Comparison of ENCODE assay signal across 10 cellular contexts in genomic region chr11:102171101-102171500, GRCh38.
DNase-seq lines count a peak whose midpoint lies in the region; ATAC-seq, FAIRE-seq and TF ChIP-seq lines count a peak whose summit lies in the region.
"Had no signal": no experiment of that assay in that cellular context is flagged by ENCODE, and none has a peak within 500 bp of the region (broad histone marks: within the 10 kb centered on the region; RNA-seq: fewer than 3 reads in every experiment).

No MANE protein-coding gene starts in this region.

- no peak for TF ChIP-seq CTCF in chondrocyte (IDR thresholded peaks at IDR 0.05)
- no peak for TF ChIP-seq CTCF in suprapubic skin (IDR thresholded peaks at IDR 0.05)

- no peaks in the 10 kb centered on the region for H3K27me3 Mint-ChIP-seq in chondrocyte (ENCODE audit: low read depth)

- H3K9me3 Mint-ChIP-seq in chondrocyte (ENCODE audit: low read depth), result no peaks in the 10 kb centered on the region

- no peak for TF ChIP-seq POLR2A in suprapubic skin (IDR thresholded peaks at IDR 0.05)

- peak; percentile 43 for FAIRE-seq in islet of Langerhans (lab: Jason Lieb, UNC)

- H3K9me3 ChIP-seq in suprapubic skin, result no peaks in the 10 kb centered on the region
- H3K9me3 ChIP-seq: neutrophil had no signal

- H3K27ac Mint-ChIP-seq in chondrocyte (ENCODE audit: unreplicated experiment), result peak overlapping the region; percentile 96

- H3K36me3 Mint-ChIP-seq in chondrocyte (ENCODE audit: low read depth), result peaks cover 6% of the 10 kb centered on the region

- DNase-seq in HT-29 (ENCODE audit: low spot score) (peak; percentile 34), chondrocyte (ENCODE audit: low spot score) (no peak), suprapubic skin (ENCODE audit: low spot score in 2 of 2) (no peak), NCI-H526 (lab: John Stamatoyannopoulos, UW) (no peak), NCI-H1694 (lab: John Stamatoyannopoulos, UW) (no peak)
- DNase-seq: activated T-cell treated with anti-CD3 and anti-CD28 coated beads, Interleukin-2, amount 50 U/mL, for 1 hour had no signal

- H3K27ac ChIP-seq in suprapubic skin, result peak overlapping the region; percentile 69
- H3K27ac ChIP-seq: neutrophil had no signal

- H3K4me3 Mint-ChIP-seq in chondrocyte (ENCODE audit: unreplicated experiment), result peak overlapping the region; percentile 5

- no peaks in the 10 kb centered on the region for H3K27me3 ChIP-seq in suprapubic skin

- H3K4me3 ChIP-seq in suprapubic skin, result no peak overlapping the region

- H3K4me1 Mint-ChIP-seq in chondrocyte (ENCODE audit: low read depth), result peaks cover 45% of the 10 kb centered on the region

- no peak for TF ChIP-seq EP300 in suprapubic skin (IDR thresholded peaks at IDR 0.05)

- H3K36me3 ChIP-seq in suprapubic skin, result peaks cover 13% of the 10 kb centered on the region
- H3K36me3 ChIP-seq: neutrophil had no signal

- peaks cover 28% of the 10 kb centered on the region for H3K4me1 ChIP-seq in suprapubic skin

- no peak for ATAC-seq in HG02623 (IDR thresholded peaks at IDR 0.05; ENCODE audit: unreplicated experiment)
- no peak for ATAC-seq in HG02884 (IDR thresholded peaks at IDR 0.05; ENCODE audit: unreplicated experiment)
